ENCODE assay signal across 25 cellular contexts in the genomic region with DNA sequence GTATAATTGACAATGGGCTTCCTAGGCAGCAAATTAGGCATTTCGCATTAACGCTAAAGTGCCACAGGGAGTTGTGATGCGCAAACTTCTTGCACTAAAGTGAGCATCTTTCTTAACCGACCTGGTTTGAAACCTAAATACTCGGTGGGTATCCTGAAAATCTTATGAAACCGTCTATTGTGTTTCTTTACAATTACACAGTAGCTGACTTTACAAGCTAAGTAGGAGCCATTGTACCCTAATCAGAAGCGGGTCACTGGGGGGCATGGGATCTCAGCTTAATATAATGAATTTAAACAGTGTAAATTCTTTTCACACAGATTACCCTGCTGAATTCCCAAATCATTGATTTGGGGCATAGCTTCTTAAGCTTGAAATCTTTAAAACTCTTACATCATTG.
"Had no signal": no experiment of that assay in that cellular context is flagged by ENCODE, and none has a peak within 500 bp of the region (broad histone marks: within the 10 kb centered on the region; RNA-seq: fewer than 3 reads in every experiment).

No MANE protein-coding gene starts in this region.

- H3K36me3 ChIP-seq: MG63, SJSA1 had no signal

- H3K4me1 ChIP-seq: SJSA1 had no signal

- H3K27ac ChIP-seq: SJSA1, SK-N-MC had no signal

- FAIRE-seq: HepG2, RCC 7860 had no signal

- H3K9me3 ChIP-seq: MG63, SJSA1 had no signal

- H3K4me3 ChIP-seq: MG63, SJSA1, SK-N-MC had no signal

- ATAC-seq: HepG2 had no signal

- H3K27me3 ChIP-seq: MG63, SJSA1 had no signal

- DNase-seq: IMR-90, Karpas-422, KG1, MG63, NCI-H1092, NCI-H1105 treated with DMSO at 0.1 percent for 48 hours, NCI-H1417 treated with DMSO at 0.1 percent for 48 hours, NCI-H146, NCI-H1694 treated with DMSO at 0.1 percent for 48 hours, NCI-H1930, NCI-H2081, NCI-H2171, NCI-H226, NCI-H446, NCI-H510A, NCI-H524 treated with DMSO at 0.1 percent for 48 hours, NCI-H69, NCI-H774, Right ventricle myocardium superior, RPMI8226, SIG-M5 had no signal
